In the genomic region with DNA sequence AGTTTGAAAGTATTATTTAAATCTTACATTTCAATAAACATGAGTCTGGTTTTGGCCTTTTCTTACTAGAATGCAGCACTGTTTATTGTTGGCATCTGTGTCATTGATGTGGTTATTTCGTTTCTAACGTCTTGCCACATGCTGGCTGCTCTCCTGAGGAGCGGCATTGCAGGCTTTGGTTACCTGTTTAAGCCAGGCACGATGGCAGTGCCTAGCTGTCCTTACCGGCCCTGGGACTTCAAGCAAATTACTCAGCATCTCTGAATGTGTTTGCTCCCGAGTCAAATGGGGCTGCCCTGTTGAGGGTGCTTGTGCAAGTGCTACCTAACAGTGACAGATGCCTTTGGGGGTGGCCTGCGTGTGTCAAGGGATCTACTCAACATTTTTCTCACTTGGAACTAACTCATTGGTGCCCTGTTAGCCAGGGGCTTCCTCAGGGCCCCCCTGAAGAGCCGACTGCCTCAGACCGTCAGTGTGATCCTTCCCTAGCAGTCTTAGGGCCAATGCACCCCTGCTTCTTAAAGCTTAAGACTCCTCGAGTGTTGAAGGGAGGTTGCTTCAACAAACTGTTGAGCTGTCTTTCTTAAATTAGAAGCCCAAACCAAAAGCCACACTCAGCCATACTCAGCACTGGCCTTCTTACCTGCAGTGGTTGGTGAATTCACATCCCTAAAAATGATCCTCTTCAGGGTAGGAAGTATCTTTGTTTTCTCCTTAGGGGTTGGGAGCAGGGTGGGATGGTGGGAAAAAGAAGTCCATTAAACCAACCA, we compare ENCODE assay signal across 21 cellular contexts.
A peak's percentile ranks its signal among the peaks of the same experiment; 100 is the strongest.
DNase-seq lines count a peak whose midpoint lies in the region; ATAC-seq and TF ChIP-seq lines count a peak whose summit lies in the region.
"Had no signal": no experiment of that assay in that cellular context is flagged by ENCODE, and none has a peak within 500 bp of the region (broad histone marks: within the 10 kb centered on the region; RNA-seq: fewer than 3 reads in every experiment).

No MANE protein-coding gene starts in this region.

- H3K27ac Mint-ChIP-seq in CD4-positive, CD25-positive, alpha-beta regulatory T cell = peak overlapping the region; percentile 39 to 71 (median 57)
- H3K27ac Mint-ChIP-seq in CD4-positive, alpha-beta T cell = peak overlapping the region; percentile 94
- no peak overlapping the region for H3K27ac Mint-ChIP-seq in endothelial cell (ENCODE audit: unreplicated experiment)
- H3K27ac Mint-ChIP-seq: B cell; dendritic cell treated with granulocyte-macrophage colony-stimulating factor and Interleukin-4, amounts not matched to agents 40 ng/mL and 50 ng/mL, for 4 days; natural killer cell treated with Interleukin-12 subunit alpha and Interleukin-12 subunit beta and Interleukin-15 and Interleukin-18, amount 100 ng/mL, for 72 hours had no signal

- H3K4me1 Mint-ChIP-seq in CD4-positive, CD25-positive, alpha-beta regulatory T cell = peaks cover 27 to 64% (median 38%) of the 10 kb centered on the region in 4 donors
- peaks cover 69% of the 10 kb centered on the region for H3K4me1 Mint-ChIP-seq in CD4-positive, alpha-beta T cell (ENCODE audit: low read depth)
- peaks cover under 1% of the 10 kb centered on the region for H3K4me1 Mint-ChIP-seq in endothelial cell (ENCODE audit: unreplicated experiment)

- H3K4me3 Mint-ChIP-seq in CD4-positive, CD25-positive, alpha-beta regulatory T cell = peak overlapping the region in 3 of 4 donors; percentile 51 to 56 (median 52)
- peak overlapping the region; percentile 16 for H3K4me3 Mint-ChIP-seq in CD4-positive, alpha-beta T cell
- no peak overlapping the region for H3K4me3 Mint-ChIP-seq in endothelial cell (ENCODE audit: unreplicated experiment)
- H3K4me3 Mint-ChIP-seq: B cell; dendritic cell treated with granulocyte-macrophage colony-stimulating factor and Interleukin-4, amounts not matched to agents 40 ng/mL and 50 ng/mL, for 4 days; natural killer cell treated with Interleukin-12 subunit alpha and Interleukin-12 subunit beta and Interleukin-15 and Interleukin-18, amount 100 ng/mL, for 72 hours; stimulated activated naive CD8-positive, alpha-beta T cell treated with anti-CD3 and anti-CD28 coated beads, Interleukin-15, Interleukin-2, amounts not matched to agents 100 ng/mL and 50 ng/mL, for 24 hours had no signal

- peak; percentile 28 to 52 for ATAC-seq in CD4-positive, CD25-positive, alpha-beta regulatory T cell (ENCODE audit: low read depth in 2 of 2)
- ATAC-seq in CD4-positive, alpha-beta T cell (ENCODE audit: poor library complexity) = peak; percentile 93
- no peak for ATAC-seq in HG03460 (IDR thresholded peaks at IDR 0.05; ENCODE audit: unreplicated experiment)
- ATAC-seq: natural killer cell treated with Interleukin-12 subunit alpha and Interleukin-12 subunit beta and Interleukin-15 and Interleukin-18, amount 100 ng/mL, for 72 hours; pancreas had no signal

- H3K4me1 ChIP-seq in CD4-positive, CD25-positive, alpha-beta regulatory T cell (ENCODE audit: control insufficient read depth, insufficient read depth, low read length, poor library complexity, severe bottlenecking) = peaks cover 10% of the 10 kb centered on the region
- H3K4me1 ChIP-seq: pancreas, transverse colon had no signal

- H3K36me3 Mint-ChIP-seq in CD4-positive, CD25-positive, alpha-beta regulatory T cell = peaks cover 57% of the 10 kb centered on the region
- peaks cover 85% of the 10 kb centered on the region for H3K36me3 Mint-ChIP-seq in CD4-positive, alpha-beta T cell (ENCODE audit: low read depth)
- H3K36me3 Mint-ChIP-seq in endothelial cell (ENCODE audit: low read depth, unreplicated experiment) = peaks cover 23% of the 10 kb centered on the region

- peak in 2 of 3 donors; percentile 26 to 43 for DNase-seq in CD4-positive, CD25-positive, alpha-beta regulatory T cell
- peak in 4 of 10 experiments; percentile 18 to 45 (median 32) for DNase-seq in CD4-positive, alpha-beta T cell
- DNase-seq in coronary artery (ENCODE audit: low spot score) (peak; percentile 38), endothelial cell (ENCODE audit: low spot score) (no peak), SKM-1 treated with dmso at 0.1 percent for 144 hours (lab: John Stamatoyannopoulos, UW; ENCODE audit: unreplicated experiment) (no peak)
- DNase-seq: activated CD4-positive, alpha-beta T cell treated with anti-CD3 and anti-CD28 coated beads, Interleukin-2, amount 50 U/mL, for 4 hours; activated effector memory CD4-positive, alpha-beta T cell treated with anti-CD3 and anti-CD28 coated beads, Interleukin-2, amount 50 U/mL, for 16 hours; foreskin melanocyte; NCI-H1105 treated with DMSO at 0.1 percent for 48 hours; NCI-H510A treated with DMSO at 0.1 percent for 48 hours; pancreas; RPMI8226; sigmoid colon; transverse colon had no signal

- no peak for TF ChIP-seq CTCF in CD4-positive, alpha-beta T cell (IDR thresholded peaks at IDR 0.05)
- TF ChIP-seq CTCF in VCaP (conservative IDR thresholded peaks at IDR 0.05) = no peak
- TF ChIP-seq CTCF in coronary artery (IDR thresholded peaks at IDR 0.05) = no peak
- TF ChIP-seq CTCF in endothelial cell (IDR thresholded peaks at IDR 0.05; ENCODE audit: unreplicated experiment) = no peak

- POLR2A ChIA-PET in CD4-positive, alpha-beta T cell (lab: Charles Lee) = interaction anchor here (0.7 to 1.1 kb wide), 4 partner anchors 33 to 158 kb away, joined by 3 read pairs; no protein-coding TSS in a partner anchor

- CTCF ChIA-PET in CD4-positive, alpha-beta T cell (lab: Charles Lee) = interaction anchor here (0.6 kb wide), 1 partner anchor 46 kb away, joined by 3 read pairs; no protein-coding TSS in a partner anchor

- no peak overlapping the region for H3K4me3 ChIP-seq in CD4-positive, CD25-positive, alpha-beta regulatory T cell (ENCODE audit: low read depth, low read length)
- H3K4me3 ChIP-seq in coronary artery = no peak overlapping the region
- H3K4me3 ChIP-seq: pancreas, sigmoid colon, transverse colon had no signal

- peaks cover 32% of the 10 kb centered on the region for H3K36me3 ChIP-seq in CD4-positive, CD25-positive, alpha-beta regulatory T cell (ENCODE audit: control insufficient read depth, insufficient read depth, low read length)

- peaks cover 0 to 33% (median 13%) of the 10 kb centered on the region in 7 donors for H3K9me3 Mint-ChIP-seq in CD4-positive, CD25-positive, alpha-beta regulatory T cell
- peaks cover 24% of the 10 kb centered on the region for H3K9me3 Mint-ChIP-seq in CD4-positive, alpha-beta T cell
- no peaks in the 10 kb centered on the region for H3K9me3 Mint-ChIP-seq in endothelial cell (ENCODE audit: unreplicated experiment)

- peak overlapping the region; percentile 30 for H3K27ac ChIP-seq in CD4-positive, CD25-positive, alpha-beta regulatory T cell (ENCODE audit: insufficient read depth, low read length, poor library complexity, severe bottlenecking)
- peak overlapping the region; percentile 3 for H3K27ac ChIP-seq in CD4-positive, alpha-beta T cell (ENCODE audit: low read depth, low read length)
- H3K27ac ChIP-seq in VCaP (peak overlapping the region; percentile 68), coronary artery (no peak overlapping the region)
- H3K27ac ChIP-seq: epithelial cell of prostate, pancreas, sigmoid colon, transverse colon had no signal

- H3K9me3 ChIP-seq in CD4-positive, CD25-positive, alpha-beta regulatory T cell (ENCODE audit: control insufficient read depth in 2 of 2, low read length in 2 of 2) = peaks cover 0 to 4% of the 10 kb centered on the region in 2 experiments
- H3K9me3 ChIP-seq in CD4-positive, alpha-beta T cell (ENCODE audit: control insufficient read depth, low read length) = peaks cover 17% of the 10 kb centered on the region

- H3K27me3 ChIP-seq in CD4-positive, CD25-positive, alpha-beta regulatory T cell (ENCODE audit: control insufficient read depth, insufficient read depth, low read length) = no peaks in the 10 kb centered on the region
- no peaks in the 10 kb centered on the region for H3K27me3 ChIP-seq in CD4-positive, alpha-beta T cell (ENCODE audit: control insufficient read depth, insufficient read depth, low read length)
- H3K27me3 ChIP-seq: pancreas, sigmoid colon, transverse colon had no signal

- intact Hi-C loops in CD4-positive, alpha-beta T cell (cut with DNase I, micrococcal nuclease) = no loop called here

- no peaks in the 10 kb centered on the region for H3K27me3 Mint-ChIP-seq in CD4-positive, CD25-positive, alpha-beta regulatory T cell
- no peaks in the 10 kb centered on the region for H3K27me3 Mint-ChIP-seq in CD4-positive, alpha-beta T cell
- peaks cover 5% of the 10 kb centered on the region for H3K27me3 Mint-ChIP-seq in endothelial cell (ENCODE audit: unreplicated experiment)
- H3K27me3 Mint-ChIP-seq: B cell; dendritic cell treated with granulocyte-macrophage colony-stimulating factor and Interleukin-4, amounts not matched to agents 40 ng/mL and 50 ng/mL, for 4 days; natural killer cell treated with Interleukin-12 subunit alpha and Interleukin-12 subunit beta and Interleukin-15 and Interleukin-18, amount 100 ng/mL, for 72 hours; stimulated activated naive CD8-positive, alpha-beta T cell treated with anti-CD3 and anti-CD28 coated beads, Interleukin-15, Interleukin-2, amounts not matched to agents 100 ng/mL and 50 ng/mL, for 24 hours had no signal

Comparison
In these comparisons a context has a peak if more than half of its experiments do, and no peak if none do; other contexts are left out.
1. DNase-seq: peak in CD4-positive, CD25-positive, alpha-beta regulatory T cell (2 of 3) and coronary artery (single experiment); none in endothelial cell (single experiment) and SKM-1 treated with dmso at 0.1 percent for 144 hours (single experiment).
2. H3K27ac ChIP-seq: peak in CD4-positive, CD25-positive, alpha-beta regulatory T cell (single experiment), CD4-positive, alpha-beta T cell (single experiment) and VCaP (single experiment); none in coronary artery (0 of 2).